Comparison of ENCODE assay signal across 18 cellular contexts in genomic region chr16:88458773-88459235, GRCh38.
"Had no signal": no experiment of that assay in that cellular context is flagged by ENCODE, and none has a peak within 500 bp of the region (broad histone marks: within the 10 kb centered on the region; RNA-seq: fewer than 3 reads in every experiment).

No MANE protein-coding gene starts in this region.

- DNase-seq: activated CD4-positive, alpha-beta memory T cell treated with anti-CD3 and anti-CD28 coated beads, Interleukin-2, amount 10 ng/mL, durations not matched to agents 7 days and 5 days; activated effector memory CD4-positive, alpha-beta T cell treated with Interleukin-2 at 50 U/mL for 16 hours; activated T-cell treated with anti-CD3 and anti-CD28 coated beads, Interleukin-2, amount 50 U/mL, for 24 hours; caudate nucleus; colonic mucosa; effector CD4-positive, alpha-beta T cell; esophagus squamous epithelium; glutamatergic neuron; hypothalamus; kidney glomerular epithelial cell; mesenchymal stem cell; sigmoid colon; spleen; T-cell; T1000; thyroid gland had no signal

- H3K27me3 ChIP-seq: colonic mucosa, thyroid gland had no signal

- H3K9me3 ChIP-seq: colonic mucosa, esophagus squamous epithelium, sigmoid colon, spleen, thyroid gland had no signal

- H3K36me3 ChIP-seq: colonic mucosa, esophagus squamous epithelium, sigmoid colon, spleen, thyroid gland had no signal

- H3K9me3 Mint-ChIP-seq: activated CD4-positive, alpha-beta memory T cell treated with anti-CD3 and anti-CD28 coated beads, Interleukin-2, amount 10 ng/mL, durations not matched to agents 7 days and 5 days; activated naive CD4-positive, alpha-beta T cell treated with anti-CD3 and anti-CD28 coated beads, Interleukin-2, amount 50 U/mL, for 72 hours; activated T-cell treated with anti-CD3 and anti-CD28 coated beads, Interleukin-2, amount 50 U/mL, for 24 hours; T-cell had no signal

- H3K36me3 Mint-ChIP-seq: T-cell had no signal

- ATAC-seq: activated naive CD4-positive, alpha-beta T cell treated with anti-CD3 and anti-CD28 coated beads, Interleukin-2, amount 50 U/mL, for 72 hours; T-cell had no signal

- H3K4me3 ChIP-seq: colonic mucosa, esophagus squamous epithelium, sigmoid colon, spleen, thyroid gland had no signal

- H3K27me3 Mint-ChIP-seq: activated CD4-positive, alpha-beta memory T cell treated with anti-CD3 and anti-CD28 coated beads, Interleukin-2, amount 10 ng/mL, durations not matched to agents 7 days and 5 days; activated T-cell treated with anti-CD3 and anti-CD28 coated beads, Interleukin-2, amount 50 U/mL, for 24 hours; T-cell had no signal

- H3K4me3 Mint-ChIP-seq: activated CD4-positive, alpha-beta memory T cell treated with anti-CD3 and anti-CD28 coated beads, Interleukin-2, amount 10 ng/mL, durations not matched to agents 7 days and 5 days; activated T-cell treated with anti-CD3 and anti-CD28 coated beads, Interleukin-2, amount 50 U/mL, for 24 hours; T-cell had no signal

- H3K27ac Mint-ChIP-seq: activated CD4-positive, alpha-beta memory T cell treated with anti-CD3 and anti-CD28 coated beads, Interleukin-2, amount 10 ng/mL, durations not matched to agents 7 days and 5 days had no signal

- H3K27ac ChIP-seq: colonic mucosa, esophagus squamous epithelium, sigmoid colon, thyroid gland, VCaP had no signal
